30 cellular contexts compared by ENCODE assay signal in genomic region chr12:19412844-19413243, GRCh38. TPM values are rescaled to one million over a fixed set of nuclear protein-coding genes. Genes with fewer than 3 reads are reported as not detected.
DNase-seq lines count a peak whose midpoint lies in the region; ATAC-seq and TF ChIP-seq lines count a peak whose summit lies in the region.
"Had no signal": no experiment of that assay in that cellular context is flagged by ENCODE, and none has a peak within 500 bp of the region (broad histone marks: within the 10 kb centered on the region; RNA-seq: fewer than 3 reads in every experiment).

No MANE protein-coding gene starts in this region.

- H3K9me3 Mint-ChIP-seq in Caco-2 (ENCODE audit: unreplicated experiment) (peaks cover under 1% of the 10 kb centered on the region), WTC11 (no peaks in the 10 kb centered on the region)
- H3K9me3 Mint-ChIP-seq: activated T-helper 2 cell treated with anti-CD3 and anti-CD28 coated beads, Interferon-gamma antibody, Interleukin-2, Interleukin-4, amounts not matched to agents 10 μg/mL and 5 μg/mL and 100 μg/mL, durations not matched to agents 14 hours and 24 hours and 36 hours; naive B cell had no signal

- WGBS in sigmoid colon, 2 donors: 94 to 96% methylated on average over 23 of the region's 23 CpGs

- no peaks in the 10 kb centered on the region; the same call in 1 of the 2 replicates for H3K9me3 ChIP-seq in Caco-2
- no peaks in the 10 kb centered on the region for H3K9me3 ChIP-seq in right atrium auricular region
- H3K9me3 ChIP-seq in sigmoid colon: no peaks in the 10 kb centered on the region
- H3K9me3 ChIP-seq: A549, HAP-1, left lung, prostate gland, suprapubic skin had no signal

- H3K27me3 ChIP-seq in Caco-2 (replicated peaks; ENCODE audit: control insufficient read depth, insufficient read depth, low read length) (no peaks in the 10 kb centered on the region), right atrium auricular region (no peaks in the 10 kb centered on the region), sigmoid colon (no peaks in the 10 kb centered on the region)
- H3K27me3 ChIP-seq: brain microvascular endothelial cell, left lung, suprapubic skin had no signal

- CTCF ChIA-PET in Caco-2 (lab: Charles Lee): no interaction called here
- CTCF ChIA-PET in WTC11 (lab: Charles Lee): no interaction called here

- no peaks in the 10 kb centered on the region for H3K36me3 ChIP-seq in Caco-2 (ENCODE audit: control insufficient read depth, insufficient read depth, low read length)
- no peaks in the 10 kb centered on the region for H3K36me3 ChIP-seq in right atrium auricular region
- H3K36me3 ChIP-seq in sigmoid colon: no peaks in the 10 kb centered on the region
- H3K36me3 ChIP-seq: brain microvascular endothelial cell, HAP-1, left lung, prostate gland, suprapubic skin had no signal

- H3K4me1 Mint-ChIP-seq in Caco-2 (ENCODE audit: low read depth, unreplicated experiment): no peaks in the 10 kb centered on the region
- peaks cover 42% of the 10 kb centered on the region for H3K4me1 Mint-ChIP-seq in WTC11
- H3K4me1 Mint-ChIP-seq: activated CD4-positive, alpha-beta T cell treated with anti-CD3 and anti-CD28 coated beads for 36 hours; naive B cell had no signal

- H3K4me1 ChIP-seq in Caco-2 (no peaks in the 10 kb centered on the region), right atrium auricular region (peaks cover 0 to 22% of the 10 kb centered on the region in 2 donors), sigmoid colon (peaks cover 0 to 19% (median 18%) of the 10 kb centered on the region in 4 donors)
- H3K4me1 ChIP-seq: A549, left lung, prostate gland had no signal

- H3K4me3 ChIP-seq in Caco-2 (ENCODE audit: low read depth, low read length) (no peak overlapping the region), right atrium auricular region (peak overlapping the region in 1 of 2 donors; percentile 29), sigmoid colon (peak overlapping the region; percentile 5 to 29 (median 22))
- H3K4me3 ChIP-seq: A549, HAP-1, left lung, PC-9, prostate gland, skin epidermis, suprapubic skin had no signal

- DNase-seq in Caco-2 (no peak), WTC11 (ENCODE audit: low spot score) (no peak), right atrium auricular region (ENCODE audit: low spot score) (no peak), sigmoid colon (peak; percentile 77), GM19238 (ENCODE audit: insufficient read length, low spot score) (no peak), DMS53 (lab: John Stamatoyannopoulos, UW) (no peak)
- DNase-seq: activated CD4-positive, alpha-beta T cell treated with anti-CD3 and anti-CD28 coated beads for 36 hours; activated naive CD4-positive, alpha-beta T cell treated with anti-CD3 and anti-CD28 coated beads, Interleukin-2, amount 50 U/mL, for 16 hours; activated T-cell treated with anti-CD3 and anti-CD28 coated beads for 4 hours; brain microvascular endothelial cell; Calu3; DND-41; GF-D8; Karpas-422; left lung; naive B cell; NCI-H1417; NCI-H2029; NCI-H526 treated with DMSO at 0.1 percent for 48 hours; NK-92 treated with Interleukin-12 subunit alpha and Interleukin-12 subunit beta, amount 100 ng/mL, for 24 hours; PC-9; stimulated activated naive CD4-positive, alpha-beta T cell had no signal

- H3K27ac ChIP-seq in right atrium auricular region (peak overlapping the region; percentile 39 to 60), sigmoid colon (peak overlapping the region in 3 of 4 donors; percentile 40 to 76 (median 55))
- H3K27ac ChIP-seq: A549, brain microvascular endothelial cell, left lung, PC-9, prostate gland had no signal

- intact Hi-C loops in Caco-2 (cut with micrococcal nuclease; ENCODE audit: unreplicated experiment): no loop called here
- intact Hi-C loops in sigmoid colon (cut with DNase I): no loop called here

- no peak for TF ChIP-seq POLR2A in sigmoid colon (IDR thresholded peaks at IDR 0.05)

- H3K27me3 Mint-ChIP-seq in Caco-2 (ENCODE audit: insufficient read depth, unreplicated experiment) (no peaks in the 10 kb centered on the region), WTC11 (ENCODE audit: low read depth) (no peaks in the 10 kb centered on the region)

- ATAC-seq in WTC11: no peak; the same call in 1 of the 2 replicates
- ATAC-seq in GM21447 (IDR thresholded peaks at IDR 0.05; ENCODE audit: unreplicated experiment): no peak
- no peak for ATAC-seq in GM21515 (IDR thresholded peaks at IDR 0.05; ENCODE audit: unreplicated experiment)
- ATAC-seq: A549; activated CD4-positive, alpha-beta T cell treated with anti-CD3 and anti-CD28 coated beads for 36 hours; left lung had no signal

- H3K27ac Mint-ChIP-seq in Caco-2 (ENCODE audit: unreplicated experiment) (peak overlapping the region; percentile 4), WTC11 (no peak overlapping the region)
- H3K27ac Mint-ChIP-seq: activated CD4-positive, alpha-beta T cell treated with anti-CD3 and anti-CD28 coated beads for 36 hours; activated T-helper 2 cell treated with anti-CD3 and anti-CD28 coated beads, Interferon-gamma antibody, Interleukin-2, Interleukin-4, amounts not matched to agents 10 μg/mL and 5 μg/mL and 100 μg/mL, durations not matched to agents 14 hours and 24 hours and 36 hours; naive B cell had no signal

- no peak for TF ChIP-seq EP300 in sigmoid colon (IDR thresholded peaks at IDR 0.05)

- POLR2A ChIA-PET in Caco-2 (lab: Charles Lee) (no interaction called here), WTC11 (lab: Charles Lee) (no interaction called here)

- no peak overlapping the region for H3K4me3 Mint-ChIP-seq in Caco-2 (ENCODE audit: unreplicated experiment)
- no peak overlapping the region for H3K4me3 Mint-ChIP-seq in WTC11
- H3K4me3 Mint-ChIP-seq: activated CD4-positive, alpha-beta T cell treated with anti-CD3 and anti-CD28 coated beads for 36 hours; naive B cell had no signal

- H3K36me3 Mint-ChIP-seq in Caco-2 (ENCODE audit: insufficient read depth, unreplicated experiment) (no peaks in the 10 kb centered on the region), WTC11 (no peaks in the 10 kb centered on the region)
- H3K36me3 Mint-ChIP-seq: naive B cell had no signal

- BruUV-seq in Caco-2 (replicated peaks; lab: Mats Ljungman, UMichigan): no TSS peak

- TF ChIP-seq CTCF in Caco-2 (IDR thresholded peaks at IDR 0.05; ENCODE audit: insufficient read depth in 1 of 2, low read depth in 1 of 2, low read length in 1 of 2, severe bottlenecking in 1 of 2, unreplicated experiment in 1 of 2) (no peak), WTC11 (IDR thresholded peaks at IDR 0.05) (no peak), right atrium auricular region (IDR thresholded peaks at IDR 0.05) (no peak), sigmoid colon (IDR thresholded peaks at IDR 0.05) (no peak)

TF ChIP-seq in WTC11, 78 proteins besides CTCF, POLR2A, EP300 and RAD21:
- TF ChIP-seq ZNF138 (CRISPR knock-in tag; conservative IDR thresholded peaks at IDR 0.05) (no peak), HMGXB4 (CRISPR knock-in tag; IDR thresholded peaks at IDR 0.05) (0 out of 2 replicates have a peak, but pooled peaks have one; percentile 23), NFYB (CRISPR knock-in tag; conservative IDR thresholded peaks at IDR 0.05; ENCODE audit: low read depth) (no peak), ELF4 (CRISPR knock-in tag; IDR thresholded peaks at IDR 0.05; ENCODE audit: low read depth) (0 out of 2 replicates have a peak, but pooled peaks have one; percentile 22), ZNF121 (CRISPR knock-in tag; IDR thresholded peaks at IDR 0.05) (no peak), CDX4 (CRISPR knock-in tag; IDR thresholded peaks at IDR 0.05; ENCODE audit: borderline replicate concordance) (no peak), IRF2 (CRISPR knock-in tag; IDR thresholded peaks at IDR 0.05; ENCODE audit: borderline replicate concordance, low read depth) (no peak), SOX15 (CRISPR knock-in tag; IDR thresholded peaks at IDR 0.05) (no peak)

RNA-seq across cellular contexts. Expression of gene AEBP2, which starts 26.4 kb away (rescaled TPM):
- total RNA-seq in Caco-2 (2022): 68.0 and 76.5 TPM in 2 replicates
- 61.9 to 69.9 TPM (median 65.9 TPM) in 3 replicates for total RNA-seq in WTC11 (2021)
- total RNA-seq in right atrium auricular region: 10 to 100 TPM; 14.2 to 15.4 TPM
- 10 to 100 TPM; 28.4 to 52.8 (median 42.8) TPM for total RNA-seq in sigmoid colon
- 10 to 100 TPM in 2 of 3 donors, 1 to 10 TPM in 1; 7.8 to 11.4 (median 10.2) TPM for polyA plus RNA-seq in sigmoid colon
